19 cellular contexts compared by ENCODE assay signal in genomic region chr7:27099839-27100225, GRCh38. TPM values are rescaled to one million over a fixed set of nuclear protein-coding genes. Genes with fewer than 3 reads are reported as not detected.
DNase-seq lines count a peak whose midpoint lies in the region; ATAC-seq, FAIRE-seq and TF ChIP-seq lines count a peak whose summit lies in the region.
"Had no signal": no experiment of that assay in that cellular context is flagged by ENCODE, and none has a peak within 500 bp of the region (broad histone marks: within the 10 kb centered on the region; RNA-seq: fewer than 3 reads in every experiment).

No MANE protein-coding gene starts in this region.

- no peak for TF ChIP-seq RAD21 in IMR-90 (IDR thresholded peaks at IDR 0.05; ENCODE audit: low read length)

- H4K91ac ChIP-seq in IMR-90 (ENCODE audit: insufficient read depth, low read depth, low read length): no peak overlapping the region

- ATAC-seq in IMR-90 (ENCODE audit: low read depth): no peak
- ATAC-seq in HG03280 (IDR thresholded peaks at IDR 0.05; ENCODE audit: unreplicated experiment): no peak
- no peak for ATAC-seq in HG03175 (IDR thresholded peaks at IDR 0.05; ENCODE audit: unreplicated experiment)
- ATAC-seq: activated T-cell treated with anti-CD3 and anti-CD28 coated beads, Interleukin-2, amount 50 U/mL, for 4 hours; body of pancreas had no signal

- H3K4me1 Mint-ChIP-seq in chondrocyte (ENCODE audit: low read depth): peaks cover 76% of the 10 kb centered on the region

- peaks cover 48% of the 10 kb centered on the region for H3K27me3 Mint-ChIP-seq in chondrocyte (ENCODE audit: low read depth)

- dilution Hi-C loops in IMR-90 (cut with HindIII; ENCODE audit: low sequenced_read_pairs, unreplicated experiment): no loop called here

- peak overlapping the region; percentile 99 for H3K27ac Mint-ChIP-seq in chondrocyte (ENCODE audit: unreplicated experiment)
- H3K27ac Mint-ChIP-seq: activated naive CD4-positive, alpha-beta T cell treated with anti-CD3 and anti-CD28 coated beads, Interleukin-2, amount 10 ng/mL, durations not matched to agents 7 days and 5 days had no signal

- H3K79me1 ChIP-seq in IMR-90 (ENCODE audit: low read depth in 1 of 2, low read length in 2 of 2): peaks cover 8 to 34% of the 10 kb centered on the region in 2 experiments; a peak in 3 of 4 replicates

- in situ Hi-C loops in IMR-90 (cut with MboI; ENCODE audit: low sequenced_read_pairs): loop anchor here (5.0 to 10.0 kb wide), 4 partner anchors 42 to 1238 kb away; partner anchors contain the start of gene HOXA5

- peak overlapping the region; percentile 31; the same call in 1 of the 2 replicates for H3K23ac ChIP-seq in IMR-90 (ENCODE audit: low read depth, low read length)

- peaks cover 20% of the 10 kb centered on the region for H3K36me3 Mint-ChIP-seq in chondrocyte (ENCODE audit: low read depth)

- H2AK9ac ChIP-seq in IMR-90 (replicated peaks; ENCODE audit: low read depth, low read length, poor library complexity): no peak overlapping the region

- H2AK5ac ChIP-seq in IMR-90 (ENCODE audit: low read depth, low read length): no peak overlapping the region

- H3K9me3 Mint-ChIP-seq in chondrocyte (ENCODE audit: low read depth): no peaks in the 10 kb centered on the region
- H3K9me3 Mint-ChIP-seq: activated naive CD4-positive, alpha-beta T cell treated with anti-CD3 and anti-CD28 coated beads, Interleukin-2, amount 10 ng/mL, durations not matched to agents 7 days and 5 days; activated T-cell treated with anti-CD3 and anti-CD28 coated beads, Interleukin-2, amount 50 U/mL, for 4 hours had no signal

- no TSS peak for BruUV-seq in IMR-90 (replicated peaks; lab: Mats Ljungman, UMichigan)

- H3K9ac ChIP-seq in IMR-90 (ENCODE audit: low read depth, low read length): no peak overlapping the region; the same call in 1 of the 2 replicates

- intact Hi-C loops in IMR-90 (cut with micrococcal nuclease): loop anchor here (2.0 kb wide), 2 partner anchors 15 to 23 kb away; no protein-coding TSS in a partner anchor

- 0 out of 2 replicates have a peak overlapping the region, but pooled peaks have one; percentile 21 for H3K18ac ChIP-seq in IMR-90 (ENCODE audit: low read depth, low read length)

- no peak overlapping the region for H2AFZ ChIP-seq in IMR-90 (replicated peaks; ENCODE audit: low read length, poor library complexity)

- H4K20me1 ChIP-seq in IMR-90 (ENCODE audit: insufficient read depth, low read length): peaks cover 13% of the 10 kb centered on the region

- CTCF ChIA-PET in IMR-90 (lab: Yijun Ruan, JAX): interaction anchor here (0.9 to 1.6 kb wide), 4 partner anchors 31 to 413 kb away, joined by 3 to 4 read pairs (median 3); partner anchors contain the start of gene HOXA4

- H3K4ac ChIP-seq in IMR-90 (ENCODE audit: low read depth, low read length): no peak overlapping the region; the same call in 1 of the 2 replicates

- peak overlapping the region; percentile 38; the same call in 1 of the 2 replicates for H3K14ac ChIP-seq in IMR-90 (replicated peaks; ENCODE audit: low read depth, low read length)

- DNase-seq in IMR-90 (peak; percentile 46), chondrocyte (ENCODE audit: low spot score) (no peak), kidney tubule cell (ENCODE audit: low spot score) (peak; percentile 28), retina (peak; percentile 24), DMS 273 treated with DMSO at 0.1 percent for 48 hours (lab: John Stamatoyannopoulos, UW) (no peak), GM12892 (ENCODE audit: insufficient read length) (no peak)
- DNase-seq: activated CD4-positive, alpha-beta T cell treated with anti-CD3 and anti-CD28 coated beads, Interleukin-2, amount 50 U/mL, for 48 hours; activated naive CD4-positive, alpha-beta T cell treated with anti-CD3 and anti-CD28 coated beads, Interleukin-2, amount 10 ng/mL, durations not matched to agents 7 days and 5 days; activated T-cell treated with anti-CD3 and anti-CD28 coated beads, Interleukin-2, amount 50 U/mL, for 4 hours; body of pancreas; cortex of kidney; MG63; NCI-H1694; NCI-H345; tibial artery had no signal

- H4K5ac ChIP-seq in IMR-90 (ENCODE audit: low read depth, low read length): no peak overlapping the region

- H3K27ac ChIP-seq in IMR-90 (ENCODE audit: insufficient read depth, low read length): no peak overlapping the region
- H3K27ac ChIP-seq: body of pancreas, C4-2B had no signal

- FAIRE-seq in GM12892 (lab: Jason Lieb, UNC): no peak

- peak overlapping the region; percentile 96 for H3K4me3 Mint-ChIP-seq in chondrocyte (ENCODE audit: unreplicated experiment)
- H3K4me3 Mint-ChIP-seq: activated naive CD4-positive, alpha-beta T cell treated with anti-CD3 and anti-CD28 coated beads, Interleukin-2, amount 10 ng/mL, durations not matched to agents 7 days and 5 days; activated T-cell treated with anti-CD3 and anti-CD28 coated beads, Interleukin-2, amount 50 U/mL, for 4 hours had no signal

- peak overlapping the region; percentile 80; the same call in 1 of the 2 replicates for H3K4me2 ChIP-seq in IMR-90 (ENCODE audit: low read depth, low read length)

- no peak overlapping the region for H2BK15ac ChIP-seq in IMR-90 (ENCODE audit: low read depth, low read length)

- H3K9me1 ChIP-seq in IMR-90 (ENCODE audit: insufficient read depth, low read length): no peaks in the 10 kb centered on the region

- TF ChIP-seq POLR2A in IMR-90 (IDR thresholded peaks at IDR 0.05; ENCODE audit: low read depth, low read length) (no peak), GM12892 (IDR thresholded peaks at IDR 0.05; ENCODE audit: low read depth, low read length) (no peak)

- POLR2A ChIA-PET in IMR-90 (lab: Charles Lee; ENCODE audit: unreplicated experiment): interaction anchor here (1.3 to 1.6 kb wide), 3 partner anchors 8 to 16 kb away, joined by 3 to 14 read pairs (median 3); no protein-coding TSS in a partner anchor

- no peak overlapping the region for H3K4me3 ChIP-seq in IMR-90 (ENCODE audit: insufficient read depth, low read depth, low read length)
- H3K4me3 ChIP-seq: body of pancreas, MG63, tibial artery had no signal

- H3K56ac ChIP-seq in IMR-90 (ENCODE audit: extremely low read depth, insufficient read depth, low read length): peak overlapping the region; percentile 50; the same call in 1 of the 2 replicates

- H2BK20ac ChIP-seq in IMR-90 (ENCODE audit: low read depth, low read length): no peak overlapping the region

- no CpG with 5 or more reads among the region's 1 CpG for WGBS in IMR-90 (ENCODE audit: extremely low coverage in 2 of 2, insufficient read length in 1 of 2), 2 experiments

- H3K9me3 ChIP-seq in IMR-90 (ENCODE audit: control insufficient read depth, insufficient read depth, low read length): no peaks in the 10 kb centered on the region
- H3K9me3 ChIP-seq: body of pancreas, MG63, tibial artery had no signal

- peaks cover 10% of the 10 kb centered on the region for H3K36me3 ChIP-seq in IMR-90 (ENCODE audit: control insufficient read depth, insufficient read depth, low read length)
- H3K36me3 ChIP-seq: tibial artery had no signal

- TF ChIP-seq CTCF in IMR-90 (conservative IDR thresholded peaks at IDR 0.05; ENCODE audit: low read depth, low read length): no peak
- no peak for TF ChIP-seq CTCF in chondrocyte (IDR thresholded peaks at IDR 0.05)

- H4K8ac ChIP-seq in IMR-90 (ENCODE audit: low read depth in 2 of 2, low read length in 2 of 2): peak overlapping the region in 1 of 2 experiments; percentile 24; a peak in 1 of 4 replicates

- H2BK5ac ChIP-seq in IMR-90 (ENCODE audit: low read depth, low read length, poor library complexity, severe bottlenecking): peak overlapping the region; percentile 91

- peaks cover 24% of the 10 kb centered on the region for H3K4me1 ChIP-seq in IMR-90 (ENCODE audit: control insufficient read depth, insufficient read depth, low read length)

- no peak overlapping the region for H2BK120ac ChIP-seq in IMR-90 (ENCODE audit: low read depth, low read length)

- H3K27me3 ChIP-seq in IMR-90 (ENCODE audit: control insufficient read depth, insufficient read depth, low read length): no peaks in the 10 kb centered on the region
- H3K27me3 ChIP-seq: MG63, tibial artery had no signal

RNA-seq across cellular contexts. Expression of gene HOXA2, which starts 2.7 kb away (rescaled TPM):
- 1.6 and 1.7 TPM in 2 replicates for total RNA-seq in IMR-90 (2012; rRNA removed)
- 2.4 and 3.9 TPM in 2 replicates for polyA plus RNA-seq in IMR-90 (2012; rRNA removed)
- 0.93 and 1.8 TPM in 2 replicates for polyA plus RNA-seq in IMR-90 (2012; cell fraction: cytosol; rRNA removed)
- polyA plus RNA-seq in IMR-90 (2012; cell fraction: nucleus; rRNA removed; ENCODE audit: low replicate concordance): 5.2 and 14.9 TPM in 2 replicates
- 8.3 to 10.2 TPM in 2 of 3 replicates, not detected in the other for total RNA-seq in chondrocyte
- not detected for polyA plus RNA-seq in GM12892 (2012; ENCODE audit: missing spikeins)
- total RNA-seq: A673; activated T-cell treated with anti-CD3 and anti-CD28 coated beads, Interleukin-2, amount 50 U/mL, for 4 hours had no signal

RNA-seq across cellular contexts. Expression of gene HOXA1, which starts 4.0 kb away (rescaled TPM):
- total RNA-seq in IMR-90 (2012; rRNA removed) (0.54 and 0.83 TPM in 2 replicates), chondrocyte (2.7 to 2.9 TPM in 2 of 3 replicates, not detected in the other)
- 1.7 and 1.8 TPM in 2 replicates for polyA plus RNA-seq in IMR-90 (2012; rRNA removed)
- 0.34 and 0.97 TPM in 2 replicates for polyA plus RNA-seq in IMR-90 (2012; cell fraction: cytosol; rRNA removed)
- 1.5 and 1.9 TPM in 2 replicates for polyA plus RNA-seq in IMR-90 (2012; cell fraction: nucleus; rRNA removed; ENCODE audit: low replicate concordance)
- not detected for polyA plus RNA-seq in GM12892 (2012; ENCODE audit: missing spikeins)
- total RNA-seq: A673, body of pancreas had no signal

RNA-seq across cellular contexts. Expression of gene HOXA4, which starts 30.7 kb away (rescaled TPM):
- total RNA-seq in IMR-90 (2012; rRNA removed) (0.36 and 1.1 TPM in 2 replicates), chondrocyte (0.30 TPM in 1 of 3 replicates, not detected in the others)
- 7.2 and 8.0 TPM in 2 replicates for polyA plus RNA-seq in IMR-90 (2012; rRNA removed)
- polyA plus RNA-seq in IMR-90 (2012; cell fraction: cytosol; rRNA removed): 4.3 and 5.1 TPM in 2 replicates
- polyA plus RNA-seq in IMR-90 (2012; cell fraction: nucleus; rRNA removed; ENCODE audit: low replicate concordance): 4.5 and 16.6 TPM in 2 replicates
- polyA plus RNA-seq in GM12892 (2012; ENCODE audit: missing spikeins): not detected
- total RNA-seq: A673 had no signal

RNA-seq across cellular contexts. Expression of gene HOXA5, which starts 43.6 kb away (rescaled TPM):
- 19.9 and 23.9 TPM in 2 replicates for total RNA-seq in IMR-90 (2012; rRNA removed)
- polyA plus RNA-seq in IMR-90 (2012; rRNA removed): 28.1 and 29.4 TPM in 2 replicates
- polyA plus RNA-seq in IMR-90 (2012; cell fraction: cytosol; rRNA removed): 27.6 and 56.3 TPM in 2 replicates
- 34.9 and 41.0 TPM in 2 replicates for polyA plus RNA-seq in IMR-90 (2012; cell fraction: nucleus; rRNA removed; ENCODE audit: low replicate concordance)
- total RNA-seq in chondrocyte: not detected in 3 replicates
- not detected for polyA plus RNA-seq in GM12892 (2012; ENCODE audit: missing spikeins)
- total RNA-seq: A673; activated T-cell treated with anti-CD3 and anti-CD28 coated beads, Interleukin-2, amount 50 U/mL, for 4 hours had no signal

RNA-seq across cellular contexts. Expression of gene HOXA6, which starts 47.7 kb away (rescaled TPM):
- 1.4 and 1.7 TPM in 2 replicates for total RNA-seq in IMR-90 (2012; rRNA removed)
- polyA plus RNA-seq in IMR-90 (2012; rRNA removed): 1.8 and 2.1 TPM in 2 replicates
- polyA plus RNA-seq in IMR-90 (2012; cell fraction: cytosol; rRNA removed): 0.50 and 1.7 TPM in 2 replicates
- 3.9 and 5.3 TPM in 2 replicates for polyA plus RNA-seq in IMR-90 (2012; cell fraction: nucleus; rRNA removed; ENCODE audit: low replicate concordance)
- not detected in 3 replicates for total RNA-seq in chondrocyte
- polyA plus RNA-seq in GM12892 (2012; ENCODE audit: missing spikeins): not detected
- total RNA-seq: A673; activated T-cell treated with anti-CD3 and anti-CD28 coated beads, Interleukin-2, amount 50 U/mL, for 4 hours; body of pancreas had no signal

Comparison
In these comparisons a context has a peak if more than half of its experiments do, and no peak if none do; other contexts are left out.
1. DNase-seq: peak in IMR-90 (single experiment), kidney tubule cell (single experiment) and retina (single experiment); none in chondrocyte (single experiment), DMS 273 treated with DMSO at 0.1 percent for 48 hours (single experiment) and GM12892 (single experiment).